ENCODE assay signal across 8 cellular contexts in genomic region chr5:148179234-148179824, GRCh38. TPM values are rescaled to one million over a fixed set of nuclear protein-coding genes. Genes with fewer than 3 reads are reported as not detected.
DNase-seq lines count a peak whose midpoint lies in the region; ATAC-seq and TF ChIP-seq lines count a peak whose summit lies in the region.

No MANE protein-coding gene starts in this region.

- no peak overlapping the region for H3K4me3 ChIP-seq in AG09309 (ENCODE audit: control insufficient read depth, low read depth, low read length)
- H3K4me3 ChIP-seq in left lung = no peak overlapping the region
- H3K4me3 ChIP-seq in upper lobe of right lung = no peak overlapping the region

- H3K4me1 ChIP-seq in left lung (peaks cover 0 to 17% of the 10 kb centered on the region in 2 donors), upper lobe of right lung (no peaks in the 10 kb centered on the region)

- no peak for TF ChIP-seq POLR2A in GM18505 (IDR thresholded peaks at IDR 0.05; ENCODE audit: borderline replicate concordance, extremely low read depth, insufficient read depth, insufficient read length)

- H3K9me3 ChIP-seq in left lung (no peaks in the 10 kb centered on the region), upper lobe of right lung (no peaks in the 10 kb centered on the region)

- H3K36me3 ChIP-seq in left lung (no peaks in the 10 kb centered on the region), upper lobe of right lung (no peaks in the 10 kb centered on the region)

- TF ChIP-seq CTCF in AG09309 (IDR thresholded peaks at IDR 0.05; ENCODE audit: control insufficient read depth, insufficient read depth, low read depth, low read length, missing control alignments) (peak; percentile 65), left lung (IDR thresholded peaks at IDR 0.05) (peak; percentile 65 to 69), upper lobe of right lung (IDR thresholded peaks at IDR 0.05) (peak; percentile 71), omental fat pad (IDR thresholded peaks at IDR 0.05) (no peak)

- no peak overlapping the region for H3K27ac ChIP-seq in left lung
- no peak overlapping the region for H3K27ac ChIP-seq in upper lobe of right lung

- ATAC-seq in GM18505 (IDR thresholded peaks at IDR 0.05; ENCODE audit: unreplicated experiment) (peak; percentile 71), HG03378 (IDR thresholded peaks at IDR 0.05; ENCODE audit: unreplicated experiment) (peak; percentile 81), left lung (peak; percentile 94), upper lobe of right lung (peak; percentile 89), omental fat pad (ENCODE audit: low FRiP score) (no peak)

- H3K27me3 ChIP-seq in left lung = no peaks in the 10 kb centered on the region
- H3K27me3 ChIP-seq in upper lobe of right lung = no peaks in the 10 kb centered on the region

- intact Hi-C loops in left lung (cut with DNase I) (no loop called here), upper lobe of right lung (cut with DNase I) (no loop called here)

- DNase-seq in AG09309 (ENCODE audit: low read depth) (peak; percentile 57), NCI-H82 treated with DMSO at 0.1 percent for 48 hours (lab: John Stamatoyannopoulos, UW; ENCODE audit: unreplicated experiment) (peak; percentile 11), cerebellar cortex (ENCODE audit: low spot score) (peak; percentile 53), left lung (no peak), upper lobe of right lung (no peak), omental fat pad (ENCODE audit: low spot score) (no peak)

RNA-seq across cellular contexts. Expression of gene SPINK14, which starts 11.0 kb away (rescaled TPM):
- total RNA-seq in left lung (not detected), upper lobe of right lung (not detected), omental fat pad (not detected)

RNA-seq across cellular contexts. Expression of gene SPINK6, which starts 23.5 kb away (rescaled TPM):
- total RNA-seq in left lung (under 1 TPM in 1 of 2 donors, not detected in 1; 0.42 TPM), upper lobe of right lung (not detected), omental fat pad (1 to 10 TPM in 1 of 4 donors, not detected in 3; 1.6 TPM)

RNA-seq across cellular contexts. Expression of gene MARCOL, which starts 59.0 kb away (rescaled TPM):
- total RNA-seq in left lung (not detected), upper lobe of right lung (not detected), omental fat pad (not detected)

Comparison
In these comparisons a context has a peak if more than half of its experiments do, and no peak if none do; other contexts are left out.
1. DNase-seq: peak in AG09309 (single experiment), NCI-H82 treated with DMSO at 0.1 percent for 48 hours (single experiment) and cerebellar cortex (single experiment); none in left lung (0 of 2), upper lobe of right lung (single experiment) and omental fat pad (single experiment).
2. CTCF ChIP-seq: peak in AG09309 (single experiment), left lung (2 of 2) and upper lobe of right lung (single experiment); none in omental fat pad (0 of 3).